ENCODE assay signal across 1 cellular context in the genomic region with DNA sequence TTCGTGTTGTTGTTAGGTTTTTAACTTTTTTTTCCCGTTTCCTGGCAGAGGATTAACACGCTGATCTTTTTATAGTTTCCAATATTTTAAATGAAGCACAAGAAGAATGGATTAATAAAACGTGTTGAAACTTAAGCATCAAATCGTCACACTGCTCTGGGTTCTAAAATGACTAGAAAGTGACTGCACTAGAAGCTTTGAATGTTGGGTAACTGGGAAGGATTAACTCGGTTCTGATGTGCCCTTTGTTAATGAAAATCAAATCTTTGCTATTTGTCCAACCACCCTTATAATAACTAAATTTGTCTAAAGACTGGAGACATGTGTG.
TF ChIP-seq lines count a peak whose summit lies in the region.

No MANE protein-coding gene starts in this region.

TF ChIP-seq in K562, 482 proteins besides CTCF, POLR2A, EP300 and RAD21 (continued from another document):
- TF ChIP-seq, protein P1, sequence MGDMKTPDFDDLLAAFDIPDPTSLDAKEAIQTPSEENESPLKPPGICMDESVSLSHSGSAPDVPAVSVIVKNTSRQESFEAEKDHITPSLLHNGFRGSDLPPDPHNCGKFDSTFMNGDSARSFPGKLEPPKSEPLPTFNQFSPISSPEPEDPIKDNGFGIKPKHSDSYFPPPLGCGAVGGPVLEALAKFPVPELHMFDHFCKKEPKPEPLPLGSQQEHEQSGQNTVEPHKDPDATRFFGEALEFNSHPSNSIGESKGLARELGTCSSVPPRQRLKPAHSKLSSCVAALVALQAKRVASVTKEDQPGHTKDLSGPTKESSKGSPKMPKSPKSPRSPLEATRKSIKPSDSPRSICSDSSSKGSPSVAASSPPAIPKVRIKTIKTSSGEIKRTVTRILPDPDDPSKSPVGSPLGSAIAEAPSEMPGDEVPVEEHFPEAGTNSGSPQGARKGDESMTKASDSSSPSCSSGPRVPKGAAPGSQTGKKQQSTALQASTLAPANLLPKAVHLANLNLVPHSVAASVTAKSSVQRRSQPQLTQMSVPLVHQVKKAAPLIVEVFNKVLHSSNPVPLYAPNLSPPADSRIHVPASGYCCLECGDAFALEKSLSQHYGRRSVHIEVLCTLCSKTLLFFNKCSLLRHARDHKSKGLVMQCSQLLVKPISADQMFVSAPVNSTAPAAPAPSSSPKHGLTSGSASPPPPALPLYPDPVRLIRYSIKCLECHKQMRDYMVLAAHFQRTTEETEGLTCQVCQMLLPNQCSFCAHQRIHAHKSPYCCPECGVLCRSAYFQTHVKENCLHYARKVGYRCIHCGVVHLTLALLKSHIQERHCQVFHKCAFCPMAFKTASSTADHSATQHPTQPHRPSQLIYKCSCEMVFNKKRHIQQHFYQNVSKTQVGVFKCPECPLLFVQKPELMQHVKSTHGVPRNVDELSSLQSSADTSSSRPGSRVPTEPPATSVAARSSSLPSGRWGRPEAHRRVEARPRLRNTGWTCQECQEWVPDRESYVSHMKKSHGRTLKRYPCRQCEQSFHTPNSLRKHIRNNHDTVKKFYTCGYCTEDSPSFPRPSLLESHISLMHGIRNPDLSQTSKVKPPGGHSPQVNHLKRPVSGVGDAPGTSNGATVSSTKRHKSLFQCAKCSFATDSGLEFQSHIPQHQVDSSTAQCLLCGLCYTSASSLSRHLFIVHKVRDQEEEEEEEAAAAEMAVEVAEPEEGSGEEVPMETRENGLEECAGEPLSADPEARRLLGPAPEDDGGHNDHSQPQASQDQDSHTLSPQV (IDR thresholded peaks at IDR 0.05) = 0 out of 2 replicates have a peak, but pooled peaks have one; percentile 53
- TF ChIP-seq, protein P2, sequence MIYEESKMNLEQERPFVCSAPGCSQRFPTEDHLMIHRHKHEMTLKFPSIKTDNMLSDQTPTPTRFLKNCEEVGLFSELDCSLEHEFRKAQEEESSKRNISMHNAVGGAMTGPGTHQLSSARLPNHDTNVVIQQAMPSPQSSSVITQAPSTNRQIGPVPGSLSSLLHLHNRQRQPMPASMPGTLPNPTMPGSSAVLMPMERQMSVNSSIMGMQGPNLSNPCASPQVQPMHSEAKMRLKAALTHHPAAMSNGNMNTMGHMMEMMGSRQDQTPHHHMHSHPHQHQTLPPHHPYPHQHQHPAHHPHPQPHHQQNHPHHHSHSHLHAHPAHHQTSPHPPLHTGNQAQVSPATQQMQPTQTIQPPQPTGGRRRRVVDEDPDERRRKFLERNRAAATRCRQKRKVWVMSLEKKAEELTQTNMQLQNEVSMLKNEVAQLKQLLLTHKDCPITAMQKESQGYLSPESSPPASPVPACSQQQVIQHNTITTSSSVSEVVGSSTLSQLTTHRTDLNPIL (CRISPR knock-in tag; IDR thresholded peaks at IDR 0.05) = peak; percentile 52; the same call in 1 of the 2 replicates
- TF ChIP-seq SLC30A9 (CRISPR knock-in tag; IDR thresholded peaks at IDR 0.05) = no peak
- TF ChIP-seq, protein P3, sequence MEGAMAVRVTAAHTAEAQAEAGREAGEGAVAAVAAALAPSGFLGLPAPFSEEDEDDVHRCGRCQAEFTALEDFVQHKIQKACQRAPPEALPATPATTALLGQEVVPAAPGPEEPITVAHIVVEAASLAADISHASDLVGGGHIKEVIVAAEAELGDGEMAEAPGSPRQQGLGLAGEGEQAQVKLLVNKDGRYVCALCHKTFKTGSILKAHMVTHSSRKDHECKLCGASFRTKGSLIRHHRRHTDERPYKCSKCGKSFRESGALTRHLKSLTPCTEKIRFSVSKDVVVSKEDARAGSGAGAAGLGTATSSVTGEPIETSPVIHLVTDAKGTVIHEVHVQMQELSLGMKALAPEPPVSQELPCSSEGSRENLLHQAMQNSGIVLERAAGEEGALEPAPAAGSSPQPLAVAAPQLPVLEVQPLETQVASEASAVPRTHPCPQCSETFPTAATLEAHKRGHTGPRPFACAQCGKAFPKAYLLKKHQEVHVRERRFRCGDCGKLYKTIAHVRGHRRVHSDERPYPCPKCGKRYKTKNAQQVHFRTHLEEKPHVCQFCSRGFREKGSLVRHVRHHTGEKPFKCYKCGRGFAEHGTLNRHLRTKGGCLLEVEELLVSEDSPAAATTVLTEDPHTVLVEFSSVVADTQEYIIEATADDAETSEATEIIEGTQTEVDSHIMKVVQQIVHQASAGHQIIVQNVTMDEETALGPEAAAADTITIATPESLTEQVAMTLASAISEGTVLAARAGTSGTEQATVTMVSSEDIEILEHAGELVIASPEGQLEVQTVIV (CRISPR knock-in tag; IDR thresholded peaks at IDR 0.05; ENCODE audit: borderline replicate concordance) = 0 out of 2 replicates have a peak, but pooled peaks have one; percentile 33
- no peak for TF ChIP-seq POLR2AphosphoS5 (IDR thresholded peaks at IDR 0.05; ENCODE audit: control insufficient read depth, insufficient read depth, low read depth, low read length)
